Comparison of ENCODE assay signal across 8 cellular contexts in genomic region chr16:69564845-69565610, GRCh38. TPM values are rescaled to one million over a fixed set of nuclear protein-coding genes. Genes with fewer than 3 reads are reported as not detected.
DNase-seq lines count a peak whose midpoint lies in the region; ATAC-seq and TF ChIP-seq lines count a peak whose summit lies in the region.

No MANE protein-coding gene starts in this region.

- H3K4me1 ChIP-seq in liver (ENCODE audit: control insufficient read depth in 4 of 4, insufficient read depth in 4 of 4, low read length in 3 of 4) = peaks cover 3 to 28% (median 22%) of the 10 kb centered on the region in 4 donors
- H3K4me1 ChIP-seq in thoracic aorta (ENCODE audit: control insufficient read depth in 1 of 2, low read depth in 2 of 2) = peaks cover 25 to 34% of the 10 kb centered on the region in 2 donors

- peaks cover under 1 to 2% (median 1%) of the 10 kb centered on the region in 3 donors for H3K27me3 Mint-ChIP-seq in CD14-positive monocyte (ENCODE audit: low read depth in 3 of 3)
- H3K27me3 Mint-ChIP-seq in brain = peaks cover 15% of the 10 kb centered on the region

- no peak for ATAC-seq in thoracic aorta (ENCODE audit: insufficient number of reproducible peaks, low FRiP score, low read depth)
- no peak for ATAC-seq in GM21717 (IDR thresholded peaks at IDR 0.05; ENCODE audit: unreplicated experiment)

- peak overlapping the region; percentile 90 to 96 (median 93) for H3K27ac Mint-ChIP-seq in CD14-positive monocyte
- H3K27ac Mint-ChIP-seq in brain = peak overlapping the region; percentile 66 to 96 (median 94)

- H3K4me3 ChIP-seq in liver (ENCODE audit: low read depth in 1 of 3, low read length in 3 of 3) (peak overlapping the region; percentile 44 to 99 (median 92)), thoracic aorta (peak overlapping the region; percentile 100)

- H3K9ac ChIP-seq in liver (ENCODE audit: low read depth in 1 of 2, low read length in 2 of 2) = peak overlapping the region; percentile 75 to 98

- H3K9me3 ChIP-seq in liver (ENCODE audit: control insufficient read depth in 4 of 4, low read length in 3 of 4) (no peaks in the 10 kb centered on the region), thoracic aorta (no peaks in the 10 kb centered on the region)

- H3K27me3 ChIP-seq in liver (ENCODE audit: control insufficient read depth in 4 of 4, insufficient read depth in 4 of 4, low read length in 3 of 4) (no peaks in the 10 kb centered on the region), thoracic aorta (replicated peaks; ENCODE audit: insufficient read depth) (no peaks in the 10 kb centered on the region)

- TF ChIP-seq CTCF in CD14-positive monocyte (IDR thresholded peaks at IDR 0.05) (no peak), brain (conservative IDR thresholded peaks at IDR 0.05) (no peak), liver (IDR thresholded peaks at IDR 0.05; ENCODE audit: low read depth, low read length, missing input control) (no peak), thoracic aorta (IDR thresholded peaks at IDR 0.05) (peak; percentile 10), GM13977 (IDR thresholded peaks at IDR 0.05; ENCODE audit: extremely low read depth, insufficient read depth, missing control alignments) (no peak)

- H3K4me3 Mint-ChIP-seq in CD14-positive monocyte (peak overlapping the region; percentile 75 to 84), brain (peak overlapping the region; percentile 89 to 93 (median 92))

- in situ Hi-C loops in KBM-7 (cut with MboI; ENCODE audit: low pct_unique_long_range_greater_than_20kb, low sequenced_read_pairs) = no loop called here
- in situ Hi-C loops in GM13977 (cut with MboI; ENCODE audit: low pct_unique_long_range_greater_than_20kb, low sequenced_read_pairs, unreplicated experiment) = no loop called here

- WGBS in liver = 1% methylated on average over 24 of the region's 24 CpGs

- no peak for TF ChIP-seq RAD21 in liver (IDR thresholded peaks at IDR 0.05)

- DNase-seq in CD14-positive monocyte (ENCODE audit: low spot score) (no peak), KBM-7 (peak; percentile 49), thoracic aorta (ENCODE audit: low spot score) (no peak), retina (no peak), GM13977 (ENCODE audit: low spot score) (no peak)

- H3K36me3 ChIP-seq in liver (ENCODE audit: control insufficient read depth in 4 of 4, insufficient read depth in 3 of 4, low read depth in 1 of 4, low read length in 3 of 4) (no peaks in the 10 kb centered on the region), thoracic aorta (no peaks in the 10 kb centered on the region)

- intact Hi-C loops in CD14-positive monocyte (cut with micrococcal nuclease) = loop anchor here (5.0 to 10.0 kb wide), 4 partner anchors 33 to 170 kb away; no protein-coding TSS in a partner anchor

- H3K27ac ChIP-seq in liver (ENCODE audit: low read depth in 1 of 2, low read length in 2 of 2) (peak overlapping the region; percentile 99 to 100), thoracic aorta (peak overlapping the region; percentile 99)

- peaks cover 0 to 3% (median 0%) of the 10 kb centered on the region in 7 donors for H3K9me3 Mint-ChIP-seq in CD14-positive monocyte
- peaks cover 0 to 4% (median 0%) of the 10 kb centered on the region in 5 experiments for H3K9me3 Mint-ChIP-seq in brain

- H3K36me3 Mint-ChIP-seq in CD14-positive monocyte = peaks cover 5 to 14% of the 10 kb centered on the region in 2 donors
- peaks cover 24% of the 10 kb centered on the region for H3K36me3 Mint-ChIP-seq in brain

- peaks cover 42% of the 10 kb centered on the region for H3K4me1 Mint-ChIP-seq in CD14-positive monocyte
- H3K4me1 Mint-ChIP-seq in brain = peaks cover 50% of the 10 kb centered on the region

TF ChIP-seq in liver, 16 proteins besides CTCF, POLR2A, EP300 and RAD21:
- TF ChIP-seq TAF1 (conservative IDR thresholded peaks at IDR 0.05) (no peak), FOXA1 (IDR thresholded peaks at IDR 0.05) (no peak), FOXA2 (IDR thresholded peaks at IDR 0.05) (no peak), NR2F2 (IDR thresholded peaks at IDR 0.05) (no peak), REST (IDR thresholded peaks at IDR 0.05) (no peak), JUND (IDR thresholded peaks at IDR 0.05) (no peak), ZBTB33 (IDR thresholded peaks at IDR 0.05) (peak; percentile 23), RXRA (IDR thresholded peaks at IDR 0.05) (peak in 1 of 2 donors; percentile 18), YY1 (IDR thresholded peaks at IDR 0.05) (peak; percentile 45), MAX (IDR thresholded peaks at IDR 0.05) (peak; percentile 21), ATF3 (IDR thresholded peaks at IDR 0.05) (no peak), SP1 (IDR thresholded peaks at IDR 0.05) (no peak), HNF4G (IDR thresholded peaks at IDR 0.05) (no peak), HNF4A (conservative IDR thresholded peaks at IDR 0.05) (no peak), EGR1 (IDR thresholded peaks at IDR 0.05; ENCODE audit: low read depth in 2 of 2) (no peak), GABPA (IDR thresholded peaks at IDR 0.05 in 1 of 2, conservative IDR thresholded peaks at IDR 0.05 in 1 of 2) (no peak)

RNA-seq across cellular contexts. Expression of gene NFAT5, which starts 0.7 kb away (rescaled TPM):
- polyA plus RNA-seq in CD14-positive monocyte (1 to 10 TPM; 2.4 to 2.5 TPM), brain (ENCODE audit: insufficient read depth, low read depth, low replicate concordance) (6.5 TPM), liver (1 to 10 TPM; 1.5 to 6.7 TPM)
- total RNA-seq in liver (10 to 100 TPM; 15.6 to 21.0 TPM), thoracic aorta (10 to 100 TPM; 77.3 to 98.6 TPM)
